8 cellular contexts compared by ENCODE assay signal in genomic region chr4:153792893-153793227, GRCh38. TPM values are rescaled to one million over a fixed set of nuclear protein-coding genes. Genes with fewer than 3 reads are reported as not detected.
A peak's percentile ranks its signal among the peaks of the same experiment; 100 is the strongest.
DNase-seq lines count a peak whose midpoint lies in the region; ATAC-seq and TF ChIP-seq lines count a peak whose summit lies in the region.

No MANE protein-coding gene starts in this region.

- H3K27me3 ChIP-seq in heart right ventricle (peaks cover 39 to 97% (median 81%) of the 10 kb centered on the region in 7 donors), right atrium auricular region (peaks cover 10 to 28% of the 10 kb centered on the region in 2 donors), dorsolateral prefrontal cortex (peaks cover 0 to 78% (median 50%) of the 10 kb centered on the region in 45 donors), uterus (peaks cover 10 to 34% of the 10 kb centered on the region in 2 donors)

- H3K4me1 ChIP-seq in heart right ventricle (peaks cover 4 to 44% (median 32%) of the 10 kb centered on the region in 9 donors), right atrium auricular region (peaks cover 0 to 45% of the 10 kb centered on the region in 2 donors), mesodermal cell (ENCODE audit: control insufficient read depth, insufficient read depth, low read length, poor library complexity, severe bottlenecking) (peaks cover 15% of the 10 kb centered on the region), uterus (peaks cover 0 to 6% of the 10 kb centered on the region in 2 donors)

- H3K4me3 ChIP-seq in heart right ventricle (peak overlapping the region in 6 of 10 donors; percentile 23 to 34 (median 32)), right atrium auricular region (peak overlapping the region in 1 of 2 donors; percentile 38), dorsolateral prefrontal cortex (peak overlapping the region in 56 of 59 donors; percentile 5 to 63 (median 47)), mesodermal cell (ENCODE audit: extremely low read depth, insufficient read depth, low read length, poor library complexity, severe bottlenecking) (peak overlapping the region; percentile 20), uterus (no peak overlapping the region)

- no peak for ATAC-seq in heart right ventricle

- no peaks in the 10 kb centered on the region for H3K36me3 ChIP-seq in heart right ventricle
- no peaks in the 10 kb centered on the region for H3K36me3 ChIP-seq in right atrium auricular region
- no peaks in the 10 kb centered on the region for H3K36me3 ChIP-seq in mesodermal cell (ENCODE audit: control insufficient read depth, insufficient read depth, low read length)
- no peaks in the 10 kb centered on the region for H3K36me3 ChIP-seq in uterus

- H3K27ac ChIP-seq in heart right ventricle (no peak overlapping the region), right atrium auricular region (no peak overlapping the region), dorsolateral prefrontal cortex (peak overlapping the region in 1 of 59 donors; percentile 6), mesodermal cell (ENCODE audit: low read depth, low read length, severe bottlenecking) (no peak overlapping the region), uterus (no peak overlapping the region)

- TF ChIP-seq POLR2A in erythroblast (IDR thresholded peaks at IDR 0.05; ENCODE audit: low read length): no peak
- TF ChIP-seq POLR2A in uterus (IDR thresholded peaks at IDR 0.05): no peak

- H3K9me3 ChIP-seq in heart right ventricle (no peaks in the 10 kb centered on the region), right atrium auricular region (no peaks in the 10 kb centered on the region), mesodermal cell (ENCODE audit: control insufficient read depth, low read length) (no peaks in the 10 kb centered on the region), uterus (no peaks in the 10 kb centered on the region)

- TF ChIP-seq CTCF in heart right ventricle (IDR thresholded peaks at IDR 0.05) (no peak), right atrium auricular region (IDR thresholded peaks at IDR 0.05) (no peak), dorsolateral prefrontal cortex (IDR thresholded peaks at IDR 0.05 in 54 of 56, conservative IDR thresholded peaks at IDR 0.05 in 2 of 56; ENCODE audit: low read depth in 1 of 56, partially characterized antibody in 56 of 56) (no peak), uterus (IDR thresholded peaks at IDR 0.05) (no peak)

- intact Hi-C loops in heart right ventricle (cut with DNase I): loop anchor here in 2 of 10 donors (10.0 kb wide), 2 partner anchors 222 to 232 kb away; no protein-coding TSS in a partner anchor
- intact Hi-C loops in dorsolateral prefrontal cortex (cut with DNase I): loop anchor here (10.0 kb wide), 1 partner anchor 522 kb away; no protein-coding TSS in a partner anchor
- intact Hi-C loops in uterus (cut with DNase I; ENCODE audit: low total_unique reads): no loop called here

- 26 to 37% methylated on average over 17 of the region's 17 CpGs for WGBS in heart right ventricle, 2 donors
- 47 to 58% methylated on average over 10 to 17 of the region's 17 CpGs for WGBS in mesodermal cell (ENCODE audit: insufficient coverage in 2 of 2), 2 experiments

- no peak for DNase-seq in heart right ventricle
- DNase-seq in right atrium auricular region (ENCODE audit: low spot score): no peak
- no peak for DNase-seq in dorsolateral prefrontal cortex
- no peak for DNase-seq in pons (ENCODE audit: low spot score)
- DNase-seq in erythroblast (lab: John Stamatoyannopoulos, UW): no peak
- DNase-seq in uterus: no peak
- DNase-seq in NCI-H128 (lab: John Stamatoyannopoulos, UW; ENCODE audit: unreplicated experiment): no peak

RNA-seq across cellular contexts. Expression of gene SFRP2, which starts 4.0 kb away (rescaled TPM):
- total RNA-seq in heart right ventricle (1 to 10 TPM in 1 of 10 donors, under 1 TPM in 4, not detected in 5; 0.58 to 5.2 (median 0.77) TPM), right atrium auricular region (1 to 10 TPM; 1.4 to 1.5 TPM), dorsolateral prefrontal cortex (10 to 100 TPM in 51 of 120 experiments, 1 to 10 TPM in 69; 1.9 to 28.8 (median 9.3) TPM), uterus (10 to 100 TPM in 2 of 4 donors, 1 to 10 TPM in 1, under 1 TPM in 1; 0.26 to 71.2 (median 31.1) TPM)
- polyA plus RNA-seq in heart right ventricle: 1 to 10 TPM in 1 of 2 donors, under 1 TPM in 1; 0.30 to 1.2 TPM
- 41.0 TPM for polyA plus RNA-seq in mesodermal cell (2013, experiment 1 of 2)
- polyA plus RNA-seq in mesodermal cell (2013, experiment 2 of 2): 32.1 TPM

RNA-seq across cellular contexts. Expression of gene RNF175, which starts 33.0 kb away (rescaled TPM):
- total RNA-seq in heart right ventricle (1 to 10 TPM in 1 of 10 donors, under 1 TPM in 8, not detected in 1; 0.23 to 1.3 (median 0.55) TPM), right atrium auricular region (10 to 100 TPM in 1 of 2 donors, 1 to 10 TPM in 1; 5.3 to 10.2 TPM), dorsolateral prefrontal cortex (10 to 100 TPM in 119 of 120 experiments, 1 to 10 TPM in 1; 8.7 to 46.5 (median 29.8) TPM), uterus (1 to 10 TPM in 1 of 4 donors, not detected in 3; 3.9 TPM)
- polyA plus RNA-seq in heart right ventricle: under 1 TPM in 1 of 2 donors, not detected in 1; 0.13 TPM
- 4.6 TPM for polyA plus RNA-seq in mesodermal cell (2013, experiment 1 of 2)
- 3.2 TPM for polyA plus RNA-seq in mesodermal cell (2013, experiment 2 of 2)

Comparison
In these comparisons a context has a peak if more than half of its experiments do, and no peak if none do; other contexts are left out.
1. H3K4me3 ChIP-seq: peak in heart right ventricle (6 of 10), dorsolateral prefrontal cortex (56 of 59) and mesodermal cell (single experiment); none in uterus (0 of 2).